Comparison of ENCODE assay signal across 21 cellular contexts in genomic region chr2:85867121-85867520, GRCh38. TPM values are rescaled to one million over a fixed set of nuclear protein-coding genes. Genes with fewer than 3 reads are reported as not detected.
A peak's percentile ranks its signal among the peaks of the same experiment; 100 is the strongest.
DNase-seq lines count a peak whose midpoint lies in the region; ATAC-seq, FAIRE-seq and TF ChIP-seq lines count a peak whose summit lies in the region.
"Had no signal": no experiment of that assay in that cellular context is flagged by ENCODE, and none has a peak within 500 bp of the region (broad histone marks: within the 10 kb centered on the region; RNA-seq: fewer than 3 reads in every experiment).

No MANE protein-coding gene starts in this region.

- H3K27me3 Mint-ChIP-seq in T-cell: no peaks in the 10 kb centered on the region
- H3K27me3 Mint-ChIP-seq in memory B cell: no peaks in the 10 kb centered on the region
- H3K27me3 Mint-ChIP-seq in activated T-cell treated with anti-CD3 and anti-CD28 coated beads, Interleukin-2, amount 50 U/mL, for 4 hours (ENCODE audit: low read depth): no peaks in the 10 kb centered on the region

- H3K27ac Mint-ChIP-seq in T-cell (peak overlapping the region; percentile 45 to 72), memory B cell (peak overlapping the region; percentile 31)

- BruUV-seq in HepG2 (replicated peaks; lab: Mats Ljungman, UMichigan): no TSS peak

- H3K27me3 ChIP-seq in HepG2 (ENCODE audit: control insufficient read depth in 1 of 2, insufficient read depth in 2 of 2, low read length in 2 of 2): peaks cover 0 to 8% of the 10 kb centered on the region in 2 experiments; a peak in 2 of 5 replicates
- no peaks in the 10 kb centered on the region for H3K27me3 ChIP-seq in right lobe of liver
- H3K27me3 ChIP-seq: BLaER1 had no signal

- H3K4me1 Mint-ChIP-seq in T-cell: peaks cover 62 to 68% (median 67%) of the 10 kb centered on the region in 3 donors
- H3K4me1 Mint-ChIP-seq in memory B cell: peaks cover 44% of the 10 kb centered on the region
- H3K4me1 Mint-ChIP-seq in activated T-cell treated with anti-CD3 and anti-CD28 coated beads, Interleukin-2, amount 50 U/mL, for 4 hours (ENCODE audit: low read depth): peaks cover 55% of the 10 kb centered on the region

- no peak for TF ChIP-seq CTCF in HepG2 (CRISPR knock-in tag; IDR thresholded peaks at IDR 0.05)
- TF ChIP-seq CTCF in right lobe of liver (IDR thresholded peaks at IDR 0.05): no peak

- in situ Hi-C loops in HepG2 (cut with HindIII; ENCODE audit: extremely low pct_ligation_motif_present, low pct_unique_long_range_greater_than_20kb): no loop called here

- H3K27ac ChIP-seq in HepG2 (ENCODE audit: extremely low read length, insufficient read depth, low read length) (no peak overlapping the region), right lobe of liver (no peak overlapping the region)
- H3K27ac ChIP-seq: BLaER1, SK-N-MC had no signal

- H4K20me1 ChIP-seq in HepG2 (ENCODE audit: insufficient read depth, low read length): no peaks in the 10 kb centered on the region
- H4K20me1 ChIP-seq: BLaER1 had no signal

- ATAC-seq in HepG2 (no peak), right lobe of liver (no peak), T-cell (replicated peaks in 1 of 4) (no peak), memory B cell (ENCODE audit: low read depth) (no peak)
- ATAC-seq in activated T-cell treated with anti-CD3 and anti-CD28 coated beads, Interleukin-2, amount 50 U/mL, for 4 hours: no peak

- no peak for FAIRE-seq in HepG2 (lab: Jason Lieb, UNC)
- FAIRE-seq: A204.1 had no signal

- no peaks in the 10 kb centered on the region for H3K79me2 ChIP-seq in HepG2 (ENCODE audit: insufficient read depth, low read length)

- no peak overlapping the region for H3K4me3 ChIP-seq in HepG2 (replicated peaks in 1 of 3; ENCODE audit: insufficient read depth in 1 of 3, low read depth in 2 of 3, low read length in 3 of 3)
- H3K4me3 ChIP-seq in right lobe of liver: no peak overlapping the region
- H3K4me3 ChIP-seq: BLaER1, SK-N-MC had no signal

- POLR2A ChIA-PET in HepG2 (lab: Yijun Ruan, JAX): no interaction called here
- POLR2A ChIA-PET in T-cell (lab: Charles Lee): no interaction called here

- H3K9me3 ChIP-seq in HepG2 (ENCODE audit: low read length): no peaks in the 10 kb centered on the region
- no peaks in the 10 kb centered on the region for H3K9me3 ChIP-seq in right lobe of liver
- H3K9me3 ChIP-seq: BLaER1 had no signal

- no peak overlapping the region for H2AFZ ChIP-seq in HepG2 (ENCODE audit: low read length)

- intact Hi-C loops in HepG2 (cut with micrococcal nuclease; ENCODE audit: unreplicated experiment) (no loop called here), right lobe of liver (cut with DNase I) (no loop called here)

- H3K9me3 Mint-ChIP-seq in T-cell (no peaks in the 10 kb centered on the region), memory B cell (no peaks in the 10 kb centered on the region)
- H3K9me3 Mint-ChIP-seq in activated T-cell treated with anti-CD3 and anti-CD28 coated beads, Interleukin-2, amount 50 U/mL, for 4 hours: no peaks in the 10 kb centered on the region
- H3K9me3 Mint-ChIP-seq: H9 had no signal

- peaks cover 30% of the 10 kb centered on the region for H3K36me3 Mint-ChIP-seq in T-cell
- H3K36me3 Mint-ChIP-seq in memory B cell: peaks cover 8% of the 10 kb centered on the region
- H3K36me3 Mint-ChIP-seq in activated T-cell treated with anti-CD3 and anti-CD28 coated beads, Interleukin-2, amount 50 U/mL, for 4 hours (ENCODE audit: insufficient read depth): peaks cover 8% of the 10 kb centered on the region

- TF ChIP-seq POLR2A in HepG2 (IDR thresholded peaks at IDR 0.05; ENCODE audit: insufficient read depth in 1 of 2, low read depth in 2 of 2, low read length in 2 of 2): no peak
- TF ChIP-seq POLR2A in right lobe of liver (IDR thresholded peaks at IDR 0.05): no peak

- no peak for TF ChIP-seq EP300 in HepG2 (IDR thresholded peaks at IDR 0.05; ENCODE audit: low read depth in 2 of 2, low read length in 2 of 2)
- TF ChIP-seq EP300 in HepG2 (CRISPR knock-in tag; IDR thresholded peaks at IDR 0.05; ENCODE audit: borderline replicate concordance): no peak

- no peak overlapping the region for H3K9ac ChIP-seq in HepG2 (ENCODE audit: insufficient read depth, low read depth, low read length)
- H3K9ac ChIP-seq: BLaER1 had no signal

- H3K4me1 ChIP-seq in HepG2 (ENCODE audit: insufficient read depth, low read length): no peaks in the 10 kb centered on the region
- H3K4me1 ChIP-seq in right lobe of liver: no peaks in the 10 kb centered on the region

- CTCF ChIA-PET in HepG2 (lab: Yijun Ruan, JAX; ENCODE audit: low intra/inter-chr PET ratio, low total read pairs) (no interaction called here), T-cell (lab: Charles Lee) (interaction anchor here in 1 of 2 donors (0.5 kb wide), 1 partner anchor 292 kb away, joined by 3 read pairs; no protein-coding TSS in a partner anchor)

- no peak for TF ChIP-seq RAD21 in HepG2 (CRISPR knock-in tag; IDR thresholded peaks at IDR 0.05)

- DNase-seq in HepG2 (ENCODE audit: low spot score) (no peak), right lobe of liver (no peak), T-cell (no peak), memory B cell (ENCODE audit: low spot score in 2 of 2) (no peak), HUDEP-2 (lab: John Stamatoyannopoulos, UW; ENCODE audit: unreplicated experiment in 76 of 76) (no peak), SHP77 treated with DMSO at 0.1 percent for 48 hours (lab: John Stamatoyannopoulos, UW) (no peak)
- no peak for DNase-seq in activated T-cell treated with anti-CD3 and anti-CD28 coated beads, Interleukin-2, amount 50 U/mL, for 4 hours
- DNase-seq: DMS 273 treated with DMSO at 0.1 percent for 48 hours, DND-41, H9, KBM-7, NCI-H1105 treated with DMSO at 0.1 percent for 48 hours, NCI-H1694 treated with DMSO at 0.1 percent for 48 hours, NCI-H2107, NCI-H510A treated with DMSO at 0.1 percent for 48 hours, NCI-H774, OCI-M1, Right ventricle myocardium superior had no signal

- H3K36me3 ChIP-seq in HepG2 (replicated peaks in 1 of 2; ENCODE audit: control insufficient read depth in 1 of 2, insufficient read depth in 2 of 2, low read length in 2 of 2) (no peaks in the 10 kb centered on the region), right lobe of liver (peaks cover 0 to 14% (median 0%) of the 10 kb centered on the region in 4 donors)

- WGBS in HepG2 (ENCODE audit: low lambda C conversion rate): 21% methylated on average over 1 of the region's 1 CpG
- WGBS in right lobe of liver (ENCODE audit: insufficient coverage, low coverage, low lambda C conversion rate, missing lambda C conversion rate): 83% methylated on average over 1 of the region's 1 CpG

- no peak overlapping the region for H3K4me2 ChIP-seq in HepG2 (ENCODE audit: low read depth, low read length)
- H3K4me2 ChIP-seq: BLaER1 had no signal

- H3K4me3 Mint-ChIP-seq in T-cell (no peak overlapping the region), memory B cell (no peak overlapping the region)
- H3K4me3 Mint-ChIP-seq in activated T-cell treated with anti-CD3 and anti-CD28 coated beads, Interleukin-2, amount 50 U/mL, for 4 hours: no peak overlapping the region
- H3K4me3 Mint-ChIP-seq: H9 had no signal

TF ChIP-seq in HepG2, 621 proteins besides CTCF, POLR2A, EP300 and RAD21 (continues in another document):
- TF ChIP-seq TMF1 (CRISPR knock-in tag; IDR thresholded peaks at IDR 0.05; ENCODE audit: low read depth) (no peak), MAFF (IDR thresholded peaks at IDR 0.05; ENCODE audit: low read depth, low read length) (peak; percentile 100), ZNF770 (CRISPR knock-in tag; IDR thresholded peaks at IDR 0.05) (no peak), TARDBP (CRISPR knock-in tag; IDR thresholded peaks at IDR 0.05) (no peak), NBN (conservative IDR thresholded peaks at IDR 0.05) (no peak)

RNA-seq across cellular contexts. Expression of gene ST3GAL5, which starts 21.7 kb away (rescaled TPM):
- total RNA-seq in HepG2 (2016; rRNA removed; fragmentation: Illumina TruSeq; extraction: Trizol) (1.3 TPM in 2 replicates), right lobe of liver (10 to 100 TPM in 4 of 6 experiments, 1 to 10 TPM in 2; 8.6 to 22.2 (median 10.9) TPM), T-cell (10 to 100 TPM; 22.8 to 56.2 (median 31.9) TPM)
- total RNA-seq in HepG2 (2016; cell fraction: cytosol; rRNA removed; fragmentation: Illumina TruSeq; extraction: Trizol; ENCODE audit: low read depth): 1.4 and 2.7 TPM in 2 replicates
- 1.3 and 1.4 TPM in 2 replicates for total RNA-seq in HepG2 (2016; cell fraction: insoluble cytoplasmic fraction; rRNA removed; fragmentation: Illumina TruSeq; extraction: Trizol)
- 3.0 and 3.4 TPM in 2 replicates for total RNA-seq in HepG2 (2016; cell fraction: membrane; rRNA removed; fragmentation: Illumina TruSeq; extraction: Trizol)
- total RNA-seq in HepG2 (2016; cell fraction: nucleus; rRNA removed; fragmentation: Illumina TruSeq; extraction: Trizol): 1.9 and 2.0 TPM in 2 replicates
- 2.0 and 2.1 TPM in 2 replicates for polyA plus RNA-seq in HepG2 (2011; rRNA removed)
- 0.91 and 1.9 TPM in 2 replicates for polyA plus RNA-seq in HepG2 (2011; cell fraction: cytosol; rRNA removed)
- polyA plus RNA-seq in HepG2 (2011; cell fraction: nucleus; rRNA removed): 1.2 and 1.9 TPM in 2 replicates
- 1.2 and 1.4 TPM in 2 replicates for polyA plus RNA-seq in HepG2 (2012)
- 2.0 and 2.2 TPM in 2 replicates for polyA plus RNA-seq in HepG2 (2016; cell fraction: cytosol; fragmentation: Illumina TruSeq; extraction: Trizol; ENCODE audit: low read depth)
- 1.2 and 1.5 TPM in 2 replicates for polyA plus RNA-seq in HepG2 (2016; cell fraction: insoluble cytoplasmic fraction; fragmentation: Illumina TruSeq; extraction: Trizol; ENCODE audit: low read depth)
- polyA plus RNA-seq in HepG2 (2016; cell fraction: membrane; fragmentation: Illumina TruSeq; extraction: Trizol; ENCODE audit: low read depth): 1.9 and 2.8 TPM in 2 replicates
- polyA plus RNA-seq in HepG2 (2016; cell fraction: nucleus; fragmentation: Illumina TruSeq; extraction: Trizol; ENCODE audit: insufficient read depth, low read depth): 2.6 and 2.7 TPM in 2 replicates
- polyA minus RNA-seq in HepG2 (2011; rRNA and poly(A)+ RNA removed; ENCODE audit: low replicate concordance): 1.2 and 2.0 TPM in 2 replicates
- 0.97 and 1.6 TPM in 2 replicates for polyA minus RNA-seq in HepG2 (2011; cell fraction: cytosol; rRNA and poly(A)+ RNA removed)
- polyA minus RNA-seq in HepG2 (2011; cell fraction: nucleus; rRNA and poly(A)+ RNA removed): 5.7 and 6.5 TPM in 2 replicates
- 1 to 10 TPM; 3.6 to 5.3 (median 4.4) TPM for total RNA-seq in activated T-cell treated with anti-CD3 and anti-CD28 coated beads, Interleukin-2, amount 50 U/mL, for 4 hours
